9 cellular contexts compared by ENCODE assay signal in genomic region chr16:89246903-89247733, GRCh38. TPM values are rescaled to one million over a fixed set of nuclear protein-coding genes. Genes with fewer than 3 reads are reported as not detected.
A peak's percentile ranks its signal among the peaks of the same experiment; 100 is the strongest.
DNase-seq lines count a peak whose midpoint lies in the region; ATAC-seq, FAIRE-seq and TF ChIP-seq lines count a peak whose summit lies in the region.
"Had no signal": no experiment of that assay in that cellular context is flagged by ENCODE, and none has a peak within 500 bp of the region (broad histone marks: within the 10 kb centered on the region; RNA-seq: fewer than 3 reads in every experiment).

No MANE protein-coding gene starts in this region.

- no peaks in the 10 kb centered on the region; a peak in 1 of 4 replicates for H3K9me3 ChIP-seq in H1 (ENCODE audit: insufficient read depth in 2 of 2, low read depth in 1 of 2, low read length in 1 of 2)

- peak in 1 of 2 experiments; percentile 22; a peak in 1 of 3 replicates for TF ChIP-seq POLR2A in H1 (IDR thresholded peaks at IDR 0.05; ENCODE audit: control extremely low read depth in 1 of 2, low read depth in 2 of 2, low read length in 2 of 2)

- ATAC-seq in HG03095 (IDR thresholded peaks at IDR 0.05; ENCODE audit: unreplicated experiment) = peak; percentile 56
- ATAC-seq in activated CD8-positive, alpha-beta memory T cell treated with anti-CD3 and anti-CD28 coated beads, Interleukin-2, amount 10 ng/mL, durations not matched to agents 7 days and 5 days = peak; percentile 90

- H3K4ac ChIP-seq in H1 (replicated peaks; ENCODE audit: insufficient read length, low read depth, low read length) (no peak overlapping the region), mesendoderm (ENCODE audit: low read depth, low read length) (no peak overlapping the region)

- peaks cover 16% of the 10 kb centered on the region for H3K4me1 Mint-ChIP-seq in activated CD8-positive, alpha-beta memory T cell treated with anti-CD3 and anti-CD28 coated beads, Interleukin-2, amount 10 ng/mL, durations not matched to agents 7 days and 5 days

- H3K56ac ChIP-seq in H1 (replicated peaks; ENCODE audit: insufficient read length, low read depth, low read length) = peak overlapping the region; percentile 16
- peak overlapping the region; percentile 85 for H3K56ac ChIP-seq in mesendoderm (ENCODE audit: low read length)

- H3K36me3 Mint-ChIP-seq in activated CD8-positive, alpha-beta memory T cell treated with anti-CD3 and anti-CD28 coated beads, Interleukin-2, amount 10 ng/mL, durations not matched to agents 7 days and 5 days = peaks cover 9% of the 10 kb centered on the region

- peak overlapping the region; percentile 48 for H3K18ac ChIP-seq in H1 (ENCODE audit: extremely low read depth, low read length)
- H3K18ac ChIP-seq in mesendoderm (ENCODE audit: low read length) = peak overlapping the region; percentile 3

- H2AFZ ChIP-seq in H1 (ENCODE audit: low read length) = no peak overlapping the region

- H4K91ac ChIP-seq in H1 (replicated peaks; ENCODE audit: insufficient read length, low read length) = no peak overlapping the region

- no peaks in the 10 kb centered on the region for H3K27me3 Mint-ChIP-seq in activated CD8-positive, alpha-beta memory T cell treated with anti-CD3 and anti-CD28 coated beads, Interleukin-2, amount 10 ng/mL, durations not matched to agents 7 days and 5 days

- no peak overlapping the region for H2BK20ac ChIP-seq in H1 (ENCODE audit: low read length)

- peaks cover 0 to 11% (median 6%) of the 10 kb centered on the region in 4 experiments; a peak in 4 of 7 replicates for H3K27me3 ChIP-seq in H1 (replicated peaks in 1 of 4; ENCODE audit: control insufficient read depth in 3 of 4, extremely low read depth in 1 of 4, insufficient read depth in 3 of 4, low read length in 3 of 4)
- H3K27me3 ChIP-seq in mesendoderm (ENCODE audit: insufficient read depth, low read length, poor library complexity) = no peaks in the 10 kb centered on the region

- peaks cover 0 to 9% (median 0%) of the 10 kb centered on the region in 4 experiments; a peak in 2 of 7 replicates for H3K4me1 ChIP-seq in H1 (replicated peaks in 1 of 4; ENCODE audit: control insufficient read depth in 3 of 4, insufficient read depth in 4 of 4, low read length in 3 of 4)
- H3K4me1 ChIP-seq in mesendoderm (ENCODE audit: control insufficient read depth, low read depth, low read length) = no peaks in the 10 kb centered on the region

- H2BK120ac ChIP-seq in H1 (replicated peaks; ENCODE audit: low read depth, low read length) = no peak overlapping the region
- H2BK120ac ChIP-seq in mesendoderm (ENCODE audit: low read depth, low read length) = no peak overlapping the region

- no peak overlapping the region for H2BK12ac ChIP-seq in H1 (ENCODE audit: low read depth, low read length)

- DNase-seq in NCI-H1417 (lab: John Stamatoyannopoulos, UW) (peak; percentile 72 to 87 (median 79)), NCI-H1417 treated with DMSO at 0.1 percent for 48 hours (lab: John Stamatoyannopoulos, UW) (no peak), NCI-H526 treated with DMSO at 0.1 percent for 48 hours (lab: John Stamatoyannopoulos, UW) (peak; percentile 73), H1 (ENCODE audit: low read depth in 1 of 2, low spot score in 2 of 2) (peak; percentile 62 to 100), mesendoderm (peak; percentile 67)
- peak; percentile 95 for DNase-seq in activated CD8-positive, alpha-beta memory T cell treated with anti-CD3 and anti-CD28 coated beads, Interleukin-2, amount 10 ng/mL, durations not matched to agents 7 days and 5 days
- DNase-seq in stimulated activated CD8-positive, alpha-beta memory T cell treated with anti-CD3 and anti-CD28 coated beads, Interleukin-12 subunit alpha, Interleukin-12 subunit beta, amount 100 ng/mL, for 1 hour (ENCODE audit: low read depth) = peak; percentile 95

- H2BK15ac ChIP-seq in H1 (ENCODE audit: low read length) (no peak overlapping the region), mesendoderm (replicated peaks; ENCODE audit: low read depth) (no peak overlapping the region)

- H2BK5ac ChIP-seq in H1 (ENCODE audit: low read depth, low read length) = no peak overlapping the region
- H2BK5ac ChIP-seq in mesendoderm (ENCODE audit: low read length) = no peak overlapping the region

- 6% methylated on average over 29 of the region's 78 CpGs; no CpG with 5 or more reads in 1 of the 2 experiments for WGBS in H1 (ENCODE audit: extremely low coverage in 1 of 2, insufficient coverage in 1 of 2, insufficient read length in 1 of 2, insufficient replicate concordance in 2 of 2, low coverage in 1 of 2, low lambda C conversion rate in 2 of 2, missing lambda C conversion rate in 1 of 2), 2 experiments
- no CpG with 5 or more reads among the region's 78 CpGs for WGBS in mesendoderm (ENCODE audit: extremely low coverage, insufficient coverage, low lambda C conversion rate)

- H3K36me3 ChIP-seq in H1 (ENCODE audit: control insufficient read depth in 2 of 4, insufficient read depth in 4 of 4, low read length in 3 of 4) (no peaks in the 10 kb centered on the region), mesendoderm (ENCODE audit: control insufficient read depth, insufficient read depth, low read length) (no peaks in the 10 kb centered on the region)

- TF ChIP-seq EP300 in H1 (IDR thresholded peaks at IDR 0.05; ENCODE audit: borderline replicate concordance in 1 of 2, low read depth in 2 of 2, low read length in 2 of 2) = no peak

- H3K79me1 ChIP-seq in H1 (ENCODE audit: low read depth, low read length) (no peaks in the 10 kb centered on the region), mesendoderm (ENCODE audit: low read length) (no peaks in the 10 kb centered on the region)

- peaks cover 0 to 5% of the 10 kb centered on the region in 2 experiments for H4K20me1 ChIP-seq in H1 (replicated peaks in 1 of 2; ENCODE audit: control insufficient read depth in 1 of 2, insufficient read depth in 2 of 2, low read length in 2 of 2)

- no peak for FAIRE-seq in H1 (lab: Jason Lieb, UNC)
- FAIRE-seq: A204.1 had no signal

- H2AK5ac ChIP-seq in H1 (ENCODE audit: low read depth, low read length) (no peak overlapping the region), mesendoderm (ENCODE audit: low read length) (no peak overlapping the region)

- H3K27ac ChIP-seq in H1 (ENCODE audit: low read depth, low read length) (no peak overlapping the region), mesendoderm (ENCODE audit: low read depth, low read length) (no peak overlapping the region)

- TF ChIP-seq RAD21 in H1 (IDR thresholded peaks at IDR 0.05 in 1 of 2, conservative IDR thresholded peaks at IDR 0.05 in 1 of 2; ENCODE audit: low read depth in 2 of 2, low read length in 2 of 2) = no peak

- no peak for TF ChIP-seq CTCF in H1 (IDR thresholded peaks at IDR 0.05; ENCODE audit: control extremely low read depth in 1 of 3, insufficient read depth in 1 of 3, low read depth in 1 of 3, low read length in 3 of 3)

- no peak overlapping the region for H4K5ac ChIP-seq in H1 (ENCODE audit: insufficient read length, low read depth, low read length)
- no peak overlapping the region for H4K5ac ChIP-seq in mesendoderm (ENCODE audit: low read length)

- H3K9me3 Mint-ChIP-seq in activated CD8-positive, alpha-beta memory T cell treated with anti-CD3 and anti-CD28 coated beads, Interleukin-2, amount 10 ng/mL, durations not matched to agents 7 days and 5 days (ENCODE audit: low read depth) = peaks cover 6% of the 10 kb centered on the region

- POLR2A ChIA-PET in H1 (lab: Charles Lee; ENCODE audit: partially characterized antibody) = interaction anchor here (0.7 to 2.0 kb wide), 8 partner anchors 8 to 318 kb away, joined by 3 to 6 read pairs (median 4); no protein-coding TSS in a partner anchor

- H3K14ac ChIP-seq in H1 (ENCODE audit: insufficient read length) = no peak overlapping the region

- H3K4me3 ChIP-seq in H1 (ENCODE audit: extremely low read depth in 1 of 4, insufficient read depth in 2 of 4, low read depth in 3 of 4, low read length in 4 of 4) (peak overlapping the region; percentile 33 to 72 (median 44)), mesendoderm (ENCODE audit: low read length) (no peak overlapping the region)

- peak overlapping the region; percentile 67 for H3K4me3 Mint-ChIP-seq in activated CD8-positive, alpha-beta memory T cell treated with anti-CD3 and anti-CD28 coated beads, Interleukin-2, amount 10 ng/mL, durations not matched to agents 7 days and 5 days

- peak overlapping the region; percentile 70 for H3K27ac Mint-ChIP-seq in activated CD8-positive, alpha-beta memory T cell treated with anti-CD3 and anti-CD28 coated beads, Interleukin-2, amount 10 ng/mL, durations not matched to agents 7 days and 5 days

- H3K79me2 ChIP-seq in H1 (ENCODE audit: control insufficient read depth in 1 of 2, insufficient read depth in 2 of 2, low read length in 2 of 2) (no peaks in the 10 kb centered on the region), mesendoderm (ENCODE audit: control insufficient read depth, insufficient read depth, low read length) (no peaks in the 10 kb centered on the region)

- CTCF ChIA-PET in activated CD8-positive, alpha-beta memory T cell treated with anti-CD3 and anti-CD28 coated beads, Interleukin-2, amount 10 ng/mL, durations not matched to agents 7 days and 5 days (lab: Charles Lee) = interaction anchor here (1.0 to 1.6 kb wide), 5 partner anchors 10 to 454 kb away, joined by 3 to 6 read pairs (median 4); no protein-coding TSS in a partner anchor
- CTCF ChIA-PET in H1 (lab: Charles Lee; ENCODE audit: partially characterized antibody) = interaction anchor here (0.6 to 2.6 kb wide), 3 partner anchors 42 to 263 kb away, joined by 3 to 9 read pairs (median 3); no protein-coding TSS in a partner anchor

- peak overlapping the region; percentile 80; the same call in 1 of the 2 replicates for H4K8ac ChIP-seq in H1 (ENCODE audit: extremely low read depth, insufficient read depth, low read length)
- H4K8ac ChIP-seq in mesendoderm (ENCODE audit: low read depth, low read length) = no peak overlapping the region

- H3K23me2 ChIP-seq in H1 (ENCODE audit: low read depth, low read length) = peaks cover 4% of the 10 kb centered on the region; the same call in 1 of the 2 replicates

- H3K4me2 ChIP-seq in H1 (ENCODE audit: insufficient read depth in 1 of 2, low read depth in 2 of 2, low read length in 2 of 2) (peak overlapping the region; percentile 77 to 90), mesendoderm (ENCODE audit: low read length) (peak overlapping the region; percentile 61)

- H3K9ac ChIP-seq in H1 (replicated peaks in 1 of 4; ENCODE audit: extremely low read depth in 1 of 4, low read depth in 3 of 4, low read length in 3 of 4) = peak overlapping the region in 2 of 4 experiments; percentile 54 to 87; a peak in 1 of 7 replicates
- peak overlapping the region; percentile 68 for H3K9ac ChIP-seq in mesendoderm (ENCODE audit: low read length)

- H3K23ac ChIP-seq in H1 (ENCODE audit: insufficient read length) (no peak overlapping the region), mesendoderm (ENCODE audit: low read length) (no peak overlapping the region)

RNA-seq across cellular contexts. Expression of gene ZNF778, which starts 29.6 kb away (rescaled TPM):
- total RNA-seq in activated CD8-positive, alpha-beta memory T cell treated with anti-CD3 and anti-CD28 coated beads, Interleukin-2, amount 10 ng/mL, durations not matched to agents 7 days and 5 days = 1 to 10 TPM; 8.1 to 9.3 TPM
- total RNA-seq in H1 (2021; fragmentation: NEBNext Ultra II Directional; extraction: Animal tissue kit (Norgen Biotek cat#: 25700)) = 19.8 and 21.9 TPM in 2 replicates
- 8.6 and 9.5 TPM in 2 replicates for polyA plus RNA-seq in H1 (2011; rRNA removed)
- polyA plus RNA-seq in H1 (2011; cell fraction: cytosol; rRNA removed) = 8.3 TPM
- polyA plus RNA-seq in H1 (2011; cell fraction: nucleus; rRNA removed) = 11.0 TPM
- 8.9 to 11.6 TPM (median 10.6 TPM) in 4 replicates for polyA plus RNA-seq in H1 (2012, experiment 1 of 2)
- polyA plus RNA-seq in H1 (2012, experiment 2 of 2) = 0.62 TPM
- 11.3 TPM for polyA plus RNA-seq in H1 (2013, experiment 1 of 2)
- 10.3 TPM for polyA plus RNA-seq in H1 (2013, experiment 2 of 2)
- 30.1 and 31.7 TPM in 2 replicates for polyA minus RNA-seq in H1 (2011; rRNA and poly(A)+ RNA removed)
- polyA minus RNA-seq in H1 (2011; cell fraction: cytosol; rRNA and poly(A)+ RNA removed) = 26.0 TPM
- 19.5 TPM for polyA minus RNA-seq in H1 (2011; cell fraction: nucleus; rRNA and poly(A)+ RNA removed)
- 11.0 TPM for polyA plus RNA-seq in mesendoderm (2013, experiment 1 of 2)
- polyA plus RNA-seq in mesendoderm (2013, experiment 2 of 2) = 11.9 TPM

RNA-seq across cellular contexts. Expression of gene SLC22A31, which starts 46.8 kb away (rescaled TPM):
- not detected for total RNA-seq in activated CD8-positive, alpha-beta memory T cell treated with anti-CD3 and anti-CD28 coated beads, Interleukin-2, amount 10 ng/mL, durations not matched to agents 7 days and 5 days
- 10.6 and 11.1 TPM in 2 replicates for total RNA-seq in H1 (2021; fragmentation: NEBNext Ultra II Directional; extraction: Animal tissue kit (Norgen Biotek cat#: 25700))
- polyA plus RNA-seq in H1 (2011; rRNA removed) = 7.7 and 7.9 TPM in 2 replicates
- polyA plus RNA-seq in H1 (2011; cell fraction: cytosol; rRNA removed) = 6.7 TPM
- 50.6 TPM for polyA plus RNA-seq in H1 (2011; cell fraction: nucleus; rRNA removed)
- 5.9 to 13.0 TPM (median 10.2 TPM) in 4 replicates for polyA plus RNA-seq in H1 (2012, experiment 1 of 2)
- 5.9 TPM for polyA plus RNA-seq in H1 (2012, experiment 2 of 2)
- 7.2 TPM for polyA plus RNA-seq in H1 (2013, experiment 1 of 2)
- polyA plus RNA-seq in H1 (2013, experiment 2 of 2) = 7.0 TPM
- 1.2 and 2.6 TPM in 2 replicates for polyA minus RNA-seq in H1 (2011; rRNA and poly(A)+ RNA removed)
- 3.0 TPM for polyA minus RNA-seq in H1 (2011; cell fraction: cytosol; rRNA and poly(A)+ RNA removed)
- polyA minus RNA-seq in H1 (2011; cell fraction: nucleus; rRNA and poly(A)+ RNA removed) = 10.6 TPM
- polyA plus RNA-seq in mesendoderm (2013, experiment 1 of 2) = 2.1 TPM
- polyA plus RNA-seq in mesendoderm (2013, experiment 2 of 2) = 2.1 TPM

Comparison
In these comparisons a context has a peak if more than half of its experiments do, and no peak if none do; other contexts are left out.
1. RNA of gene SLC22A31, which starts 46.8 kb away (total RNA-seq): 10.6 to 11.1 TPM in H1; not detected in activated CD8-positive, alpha-beta memory T cell treated with anti-CD3 and anti-CD28 coated beads, Interleukin-2, amount 10 ng/mL, durations not matched to agents 7 days and 5 days; every median in the first group is over 10 times any median in the second.